ENCODE assay signal across 1 cellular context in genomic region chr16:31397701-31398100, GRCh38.
TF ChIP-seq lines count a peak whose summit lies in the region.

No MANE protein-coding gene starts in this region.

TF ChIP-seq in H1, 55 proteins besides CTCF, POLR2A, EP300 and RAD21:
- no peak for TF ChIP-seq MAX (IDR thresholded peaks at IDR 0.05)
- no peak for TF ChIP-seq BRCA1 (IDR thresholded peaks at IDR 0.05; ENCODE audit: low read depth, low read length)
- TF ChIP-seq SAP30 (IDR thresholded peaks at IDR 0.05; ENCODE audit: insufficient read depth, insufficient replicate concordance, low read length): no peak
- no peak for TF ChIP-seq USF2 (IDR thresholded peaks at IDR 0.05; ENCODE audit: low read length)
- TF ChIP-seq TBP (IDR thresholded peaks at IDR 0.05; ENCODE audit: low read depth, low read length): no peak
- no peak for TF ChIP-seq CHD7 (IDR thresholded peaks at IDR 0.05; ENCODE audit: insufficient replicate concordance, low read length)
